In genomic region chr4:76811604-76812412, GRCh38 we compare ENCODE assay signal across 1 cellular context.
TF ChIP-seq lines count a peak whose summit lies in the region.

No MANE protein-coding gene starts in this region.

TF ChIP-seq in SK-N-SH, 30 proteins besides CTCF, POLR2A, EP300 and RAD21 (continued from another document):
- no peak for TF ChIP-seq IRF3 (IDR thresholded peaks at IDR 0.05; ENCODE audit: low read depth, low read length)
- TF ChIP-seq SIN3A (IDR thresholded peaks at IDR 0.05; ENCODE audit: borderline replicate concordance, low read depth, low read length), result no peak
- no peak for TF ChIP-seq GABPA (IDR thresholded peaks at IDR 0.05; ENCODE audit: low read depth)
- no peak for TF ChIP-seq RFX5 (IDR thresholded peaks at IDR 0.05; ENCODE audit: low read length)
- TF ChIP-seq ZBTB33 (IDR thresholded peaks at IDR 0.05; ENCODE audit: borderline replicate concordance, low read depth), result no peak
- TF ChIP-seq TEAD4 (IDR thresholded peaks at IDR 0.05; ENCODE audit: borderline replicate concordance, insufficient read depth), result 0 out of 2 replicates have a peak, but pooled peaks have one; percentile 11
- no peak for TF ChIP-seq REST (IDR thresholded peaks at IDR 0.05; ENCODE audit: low read depth, low read length)
- TF ChIP-seq NFIC (IDR thresholded peaks at IDR 0.05; ENCODE audit: borderline replicate concordance), result peak; percentile 5; the same call in 1 of the 2 replicates
- TF ChIP-seq MXI1 (IDR thresholded peaks at IDR 0.05; ENCODE audit: low read depth, low read length), result no peak
- TF ChIP-seq NRF1 (IDR thresholded peaks at IDR 0.05; ENCODE audit: low read depth, low read length), result no peak
- no peak for TF ChIP-seq SMC3 (IDR thresholded peaks at IDR 0.05; ENCODE audit: low read depth, low read length)
- no peak for TF ChIP-seq EZH2phosphoT487 (IDR thresholded peaks at IDR 0.05; ENCODE audit: borderline replicate concordance, low read depth)
- TF ChIP-seq ELF1 (IDR thresholded peaks at IDR 0.05), result no peak
- TF ChIP-seq PBX3 (IDR thresholded peaks at IDR 0.05), result peak; percentile 21; the same call in 1 of the 2 replicates
- TF ChIP-seq USF2 (IDR thresholded peaks at IDR 0.05; ENCODE audit: borderline replicate concordance, low read depth, low read length), result no peak
- TF ChIP-seq JUND (IDR thresholded peaks at IDR 0.05), result no peak
- no peak for TF ChIP-seq CHD2 (IDR thresholded peaks at IDR 0.05; ENCODE audit: low read length, partially characterized antibody)
- no peak for TF ChIP-seq POLR2AphosphoS5 (IDR thresholded peaks at IDR 0.05; ENCODE audit: low read depth, low read length)
- no peak for TF ChIP-seq USF1 (IDR thresholded peaks at IDR 0.05; ENCODE audit: borderline replicate concordance, low read depth)
- TF ChIP-seq YY1 (IDR thresholded peaks at IDR 0.05; ENCODE audit: low read depth), result no peak
- no peak for TF ChIP-seq FOXJ3 (CRISPR knock-in tag; IDR thresholded peaks at IDR 0.05)
- no peak for TF ChIP-seq RCOR1 (IDR thresholded peaks at IDR 0.05; ENCODE audit: low read length)
- TF ChIP-seq TCF12 (IDR thresholded peaks at IDR 0.05), result peak; percentile 55
